ENCODE assay signal across 13 cellular contexts in genomic region chr3:59262076-59262498, GRCh38.
DNase-seq lines count a peak whose midpoint lies in the region; ATAC-seq and TF ChIP-seq lines count a peak whose summit lies in the region.
"Had no signal": no experiment of that assay in that cellular context is flagged by ENCODE, and none has a peak within 500 bp of the region (broad histone marks: within the 10 kb centered on the region; RNA-seq: fewer than 3 reads in every experiment).

No MANE protein-coding gene starts in this region.

- no peak for TF ChIP-seq CTCF in glutamatergic neuron (IDR thresholded peaks at IDR 0.05; ENCODE audit: partially characterized antibody, unreplicated experiment)
- TF ChIP-seq CTCF in CD4-positive, alpha-beta T cell (IDR thresholded peaks at IDR 0.05), result no peak

- peak overlapping the region in 2 of 11 experiments; percentile 0 to 31; a peak in 1 of 22 replicates for H3K27ac ChIP-seq in BLaER1 treated with 17β-estradiol and CSF1 and Interleukin-3, amounts not matched to agents 10 nM and 100 nM
- no peak overlapping the region for H3K27ac ChIP-seq in CD4-positive, alpha-beta T cell (ENCODE audit: low read depth, low read length)
- H3K27ac ChIP-seq: uterus had no signal

- peaks cover 15 to 42% (median 27%) of the 10 kb centered on the region in 11 experiments for H3K9me3 ChIP-seq in BLaER1 treated with 17β-estradiol and CSF1 and Interleukin-3, amounts not matched to agents 10 nM and 100 nM (replicated peaks in 1 of 11)
- no peaks in the 10 kb centered on the region for H3K9me3 ChIP-seq in CD4-positive, alpha-beta T cell (ENCODE audit: control insufficient read depth, low read length)
- H3K9me3 ChIP-seq: uterus had no signal

- peaks cover 17 to 56% (median 37%) of the 10 kb centered on the region in 10 experiments for H3K4me1 ChIP-seq in BLaER1 treated with 17β-estradiol and CSF1 and Interleukin-3, amounts not matched to agents 10 nM and 100 nM
- H3K4me1 ChIP-seq: uterus had no signal

- no peak overlapping the region for H3K9ac ChIP-seq in BLaER1 treated with 17β-estradiol and CSF1 and Interleukin-3, amounts not matched to agents 10 nM and 100 nM

- H3K4me2 ChIP-seq in BLaER1 treated with 17β-estradiol and CSF1 and Interleukin-3, amounts not matched to agents 10 nM and 100 nM, result peak overlapping the region; percentile 16 to 69 (median 45); a peak in 21 of 22 replicates

- H3K27me3 ChIP-seq in BLaER1 treated with 17β-estradiol and CSF1 and Interleukin-3, amounts not matched to agents 10 nM and 100 nM, result no peaks in the 10 kb centered on the region
- H3K27me3 ChIP-seq in CD4-positive, alpha-beta T cell (ENCODE audit: control insufficient read depth, insufficient read depth, low read length), result no peaks in the 10 kb centered on the region
- H3K27me3 ChIP-seq: uterus had no signal

- H3K27ac Mint-ChIP-seq in activated CD4-positive, alpha-beta memory T cell treated with anti-CD3 and anti-CD28 coated beads for 36 hours, result no peak overlapping the region
- no peak overlapping the region for H3K27ac Mint-ChIP-seq in glutamatergic neuron (ENCODE audit: unreplicated experiment)
- H3K27ac Mint-ChIP-seq in CD4-positive, alpha-beta T cell, result no peak overlapping the region
- H3K27ac Mint-ChIP-seq: activated CD4-positive, alpha-beta T cell treated with anti-CD3 and anti-CD28 coated beads, Interleukin-2, amount 10 ng/mL, durations not matched to agents 24 days and 14 days; activated naive CD8-positive, alpha-beta T cell treated with anti-CD3 and anti-CD28 coated beads, Interleukin-2, amount 10 ng/mL, durations not matched to agents 7 days and 5 days had no signal

- H3K4me3 Mint-ChIP-seq in activated CD4-positive, alpha-beta memory T cell treated with anti-CD3 and anti-CD28 coated beads for 36 hours, result no peak overlapping the region
- H3K4me3 Mint-ChIP-seq in glutamatergic neuron (ENCODE audit: unreplicated experiment), result no peak overlapping the region
- no peak overlapping the region for H3K4me3 Mint-ChIP-seq in CD4-positive, alpha-beta T cell
- H3K4me3 Mint-ChIP-seq: activated CD4-positive, alpha-beta T cell treated with anti-CD3 and anti-CD28 coated beads, Interleukin-2, amount 10 ng/mL, durations not matched to agents 24 days and 14 days; activated naive CD8-positive, alpha-beta T cell treated with anti-CD3 and anti-CD28 coated beads, Interleukin-2, amount 10 ng/mL, durations not matched to agents 7 days and 5 days had no signal

- peaks cover 12% of the 10 kb centered on the region for H3K9me3 Mint-ChIP-seq in activated CD4-positive, alpha-beta memory T cell treated with anti-CD3 and anti-CD28 coated beads for 36 hours
- no peaks in the 10 kb centered on the region for H3K9me3 Mint-ChIP-seq in glutamatergic neuron (ENCODE audit: unreplicated experiment)
- peaks cover 6% of the 10 kb centered on the region for H3K9me3 Mint-ChIP-seq in CD4-positive, alpha-beta T cell

- POLR2A ChIA-PET in activated CD4-positive, alpha-beta memory T cell treated with anti-CD3 and anti-CD28 coated beads for 36 hours (lab: Charles Lee), result no interaction called here
- POLR2A ChIA-PET in CD4-positive, alpha-beta T cell (lab: Charles Lee), result no interaction called here

- no peaks in the 10 kb centered on the region for H3K36me3 Mint-ChIP-seq in activated CD4-positive, alpha-beta memory T cell treated with anti-CD3 and anti-CD28 coated beads for 36 hours
- no peaks in the 10 kb centered on the region for H3K36me3 Mint-ChIP-seq in glutamatergic neuron (ENCODE audit: unreplicated experiment)
- H3K36me3 Mint-ChIP-seq in CD4-positive, alpha-beta T cell (ENCODE audit: low read depth), result no peaks in the 10 kb centered on the region
- H3K36me3 Mint-ChIP-seq: activated naive CD8-positive, alpha-beta T cell treated with anti-CD3 and anti-CD28 coated beads, Interleukin-2, amount 10 ng/mL, durations not matched to agents 7 days and 5 days had no signal

- ATAC-seq in GM19035 (IDR thresholded peaks at IDR 0.05; ENCODE audit: unreplicated experiment) (peak; percentile 81), HG02588 (IDR thresholded peaks at IDR 0.05; ENCODE audit: unreplicated experiment) (peak; percentile 89), HG03354 (IDR thresholded peaks at IDR 0.05; ENCODE audit: poor library complexity, severe bottlenecking, unreplicated experiment) (peak; percentile 95)
- ATAC-seq in CD4-positive, alpha-beta T cell (ENCODE audit: poor library complexity), result no peak

- peaks cover 4% of the 10 kb centered on the region for H3K4me1 Mint-ChIP-seq in activated CD4-positive, alpha-beta memory T cell treated with anti-CD3 and anti-CD28 coated beads for 36 hours (ENCODE audit: low read depth)
- peaks cover 5% of the 10 kb centered on the region for H3K4me1 Mint-ChIP-seq in glutamatergic neuron (ENCODE audit: low read depth, unreplicated experiment)
- no peaks in the 10 kb centered on the region for H3K4me1 Mint-ChIP-seq in CD4-positive, alpha-beta T cell (ENCODE audit: low read depth)
- H3K4me1 Mint-ChIP-seq: activated naive CD8-positive, alpha-beta T cell treated with anti-CD3 and anti-CD28 coated beads, Interleukin-2, amount 10 ng/mL, durations not matched to agents 7 days and 5 days had no signal

- no peak overlapping the region for H3K4me3 ChIP-seq in BLaER1 treated with 17β-estradiol and CSF1 and Interleukin-3, amounts not matched to agents 10 nM and 100 nM
- H3K4me3 ChIP-seq: uterus had no signal

- intact Hi-C loops in activated CD4-positive, alpha-beta memory T cell treated with anti-CD3 and anti-CD28 coated beads for 36 hours (cut with micrococcal nuclease), result no loop called here
- intact Hi-C loops in CD4-positive, alpha-beta T cell (cut with DNase I, micrococcal nuclease), result no loop called here

- H4K20me1 ChIP-seq in BLaER1 treated with 17β-estradiol and CSF1 and Interleukin-3, amounts not matched to agents 10 nM and 100 nM, result no peaks in the 10 kb centered on the region

- CTCF ChIA-PET in activated CD4-positive, alpha-beta memory T cell treated with anti-CD3 and anti-CD28 coated beads for 36 hours (lab: Charles Lee), result no interaction called here
- CTCF ChIA-PET in CD4-positive, alpha-beta T cell (lab: Charles Lee), result no interaction called here

- DNase-seq in midbrain (lab: John Stamatoyannopoulos, UW), result no peak
- no peak for DNase-seq in activated CD4-positive, alpha-beta memory T cell treated with anti-CD3 and anti-CD28 coated beads for 36 hours
- DNase-seq in glutamatergic neuron, result no peak
- no peak for DNase-seq in CD4-positive, alpha-beta T cell
- DNase-seq: activated CD4-positive, alpha-beta T cell treated with anti-CD3 and anti-CD28 coated beads, Interleukin-2, amount 10 ng/mL, durations not matched to agents 24 days and 14 days; activated naive CD8-positive, alpha-beta T cell treated with anti-CD3 and anti-CD28 coated beads, Interleukin-2, amount 10 ng/mL, durations not matched to agents 7 days and 5 days; mammary epithelial cell; NCI-H1417; uterus had no signal

- H3K36me3 ChIP-seq in BLaER1 treated with 17β-estradiol and CSF1 and Interleukin-3, amounts not matched to agents 10 nM and 100 nM, result peaks cover 0 to 6% (median 0%) of the 10 kb centered on the region in 11 experiments; a peak in 1 of 22 replicates
- H3K36me3 ChIP-seq: uterus had no signal

- H3K27me3 Mint-ChIP-seq in activated CD4-positive, alpha-beta memory T cell treated with anti-CD3 and anti-CD28 coated beads for 36 hours, result no peaks in the 10 kb centered on the region
- no peaks in the 10 kb centered on the region for H3K27me3 Mint-ChIP-seq in glutamatergic neuron (ENCODE audit: unreplicated experiment)
- H3K27me3 Mint-ChIP-seq in CD4-positive, alpha-beta T cell, result no peaks in the 10 kb centered on the region
- H3K27me3 Mint-ChIP-seq: activated CD4-positive, alpha-beta T cell treated with anti-CD3 and anti-CD28 coated beads, Interleukin-2, amount 10 ng/mL, durations not matched to agents 24 days and 14 days; activated naive CD8-positive, alpha-beta T cell treated with anti-CD3 and anti-CD28 coated beads, Interleukin-2, amount 10 ng/mL, durations not matched to agents 7 days and 5 days had no signal
